In genomic region chr7:140391634-140392033, GRCh38 we compare ENCODE assay signal across 1 cellular context.
TF ChIP-seq lines count a peak whose summit lies in the region.

No MANE protein-coding gene starts in this region.

TF ChIP-seq in K562, 482 proteins besides CTCF, POLR2A, EP300 and RAD21 (continued from another document):
- TF ChIP-seq AFF1 (IDR thresholded peaks at IDR 0.05; ENCODE audit: low read depth in 1 of 2, partially characterized antibody in 2 of 2) (peak in 1 of 2 experiments; percentile 27), MLLT1 (IDR thresholded peaks at IDR 0.05) (peak in 1 of 2 experiments; percentile 70; a peak in 1 of 4 replicates), TARDBP (IDR thresholded peaks at IDR 0.05) (peak; percentile 28; the same call in 1 of the 2 replicates), NR4A1 (CRISPR knock-in tag; IDR thresholded peaks at IDR 0.05) (no peak), NR4A1 (tag; IDR thresholded peaks at IDR 0.05) (no peak), ESRRA (IDR thresholded peaks at IDR 0.05; ENCODE audit: borderline replicate concordance, low read depth) (0 out of 2 replicates have a peak, but pooled peaks have one; percentile 10), ZBTB17 (CRISPR knock-in tag; IDR thresholded peaks at IDR 0.05) (no peak), MAFG (tag; conservative IDR thresholded peaks at IDR 0.05) (peak; percentile 74), CREB1 (IDR thresholded peaks at IDR 0.05) (peak; percentile 43; the same call in 1 of the 2 replicates), CREB1 (CRISPR knock-in tag; IDR thresholded peaks at IDR 0.05) (no peak), C11orf30 (IDR thresholded peaks at IDR 0.05; ENCODE audit: low read depth) (peak; percentile 89), MCM7 (IDR thresholded peaks at IDR 0.05) (no peak), CCNT2 (IDR thresholded peaks at IDR 0.05; ENCODE audit: borderline replicate concordance, extremely low read depth, insufficient read length, low read depth, low read length) (peak; percentile 58), BCL6 (CRISPR knock-in tag; IDR thresholded peaks at IDR 0.05) (0 out of 2 replicates have a peak, but pooled peaks have one; percentile 14), ZNF384 (IDR thresholded peaks at IDR 0.05; ENCODE audit: low read depth, low read length) (no peak), ZNF75A (CRISPR knock-in tag; IDR thresholded peaks at IDR 0.05) (no peak), BHLHE40 (IDR thresholded peaks at IDR 0.05; ENCODE audit: low read length) (peak; percentile 66), ZNF609 (CRISPR knock-in tag; IDR thresholded peaks at IDR 0.05; ENCODE audit: borderline replicate concordance) (0 out of 2 replicates have a peak, but pooled peaks have one; percentile 9), SREBF1 (IDR thresholded peaks at IDR 0.05; ENCODE audit: borderline replicate concordance, low read depth, low read length) (no peak), HMG20A (CRISPR knock-in tag; conservative IDR thresholded peaks at IDR 0.05) (no peak), GATAD2B (IDR thresholded peaks at IDR 0.05; ENCODE audit: borderline replicate concordance) (peak; percentile 49; the same call in 1 of the 2 replicates), POLR2AphosphoS2 (IDR thresholded peaks at IDR 0.05; ENCODE audit: low read length) (no peak), FOSL1 (tag; conservative IDR thresholded peaks at IDR 0.05) (no peak), TRIM25 (IDR thresholded peaks at IDR 0.05; ENCODE audit: borderline replicate concordance) (peak; percentile 46; the same call in 1 of the 2 replicates), TEAD4 (IDR thresholded peaks at IDR 0.05; ENCODE audit: low read length) (peak; percentile 92), TEAD4 (CRISPR knock-in tag; IDR thresholded peaks at IDR 0.05; ENCODE audit: borderline replicate concordance) (no peak), ZNF695 (CRISPR knock-in tag; IDR thresholded peaks at IDR 0.05) (no peak), CBFA2T3 (IDR thresholded peaks at IDR 0.05) (peak; percentile 98), TAF9B (IDR thresholded peaks at IDR 0.05; ENCODE audit: partially characterized antibody) (peak; percentile 70), TCF3 (CRISPR knock-in tag; IDR thresholded peaks at IDR 0.05) (peak; percentile 93), TBL1XR1 (IDR thresholded peaks at IDR 0.05; ENCODE audit: low read length in 2 of 2) (peak; percentile 50 to 51; a peak in 1 of 4 replicates), ZNF253 (CRISPR knock-in tag; conservative IDR thresholded peaks at IDR 0.05) (no peak), MITF (IDR thresholded peaks at IDR 0.05) (peak; percentile 74; the same call in 1 of the 2 replicates), HDAC2 (IDR thresholded peaks at IDR 0.05) (peak; percentile 94)
TF ChIP-seq in K562: peak in this region for 89.
